ENCODE assay signal across 32 cellular contexts in genomic region chr1:168190284-168190884, GRCh38. TPM values are rescaled to one million over a fixed set of nuclear protein-coding genes. Genes with fewer than 3 reads are reported as not detected.
"Had no signal": no experiment of that assay in that cellular context is flagged by ENCODE, and none has a peak within 500 bp of the region (broad histone marks: within the 10 kb centered on the region; RNA-seq: fewer than 3 reads in every experiment).

No MANE protein-coding gene starts in this region.

- H3K4me1 ChIP-seq: esophagus squamous epithelium, left lung, lower lobe of right lung, right atrium auricular region, thyroid gland, upper lobe of right lung had no signal

- H3K27ac Mint-ChIP-seq: activated B cell treated with CpG ODN at 0.5 μM for 24 hours; activated CD8-positive, alpha-beta T cell treated with anti-CD3 and anti-CD28 coated beads for 36 hours; activated T-cell treated with anti-CD3 and anti-CD28 coated beads, Interleukin-2, amount 50 U/mL, for 72 hours; stimulated activated memory B cell treated with anti-CD40 and anti-IgM and Interleukin-4, amounts not matched to agents 10 μg/mL and 1 μg/mL and 100 μg/mL, for 72 hours; stimulated activated naive CD8-positive, alpha-beta T cell treated with anti-CD3 and anti-CD28 coated beads, Interleukin-15, amount 100 ng/mL, for 72 hours; T-helper 2 cell treated with Interferon-gamma antibody and Interleukin-4, amounts not matched to agents 5 μg/mL and 100 μg/mL, for 36 hours had no signal

- ATAC-seq: activated CD8-positive, alpha-beta T cell treated with anti-CD3 and anti-CD28 coated beads for 36 hours; activated T-cell treated with anti-CD3 and anti-CD28 coated beads, Interleukin-2, amount 50 U/mL, for 72 hours; left lung; lower lobe of right lung; naive thymus-derived CD8-positive, alpha-beta T cell; stimulated activated memory B cell treated with anti-CD40 and anti-IgM and Interleukin-4, amounts not matched to agents 10 μg/mL and 1 μg/mL and 100 μg/mL, for 72 hours; stimulated activated naive CD8-positive, alpha-beta T cell treated with anti-CD3 and anti-CD28 coated beads, Interleukin-15, amount 100 ng/mL, for 72 hours; upper lobe of right lung had no signal

- FAIRE-seq: astrocyte, frontal cortex had no signal

- H3K27me3 Mint-ChIP-seq: activated B cell treated with CpG ODN at 0.5 μM for 24 hours; activated CD8-positive, alpha-beta T cell treated with anti-CD3 and anti-CD28 coated beads for 36 hours; naive thymus-derived CD8-positive, alpha-beta T cell; stimulated activated memory B cell treated with anti-CD40 and anti-IgM and Interleukin-4, amounts not matched to agents 10 μg/mL and 1 μg/mL and 100 μg/mL, for 72 hours; stimulated activated naive CD8-positive, alpha-beta T cell treated with anti-CD3 and anti-CD28 coated beads, Interleukin-15, amount 100 ng/mL, for 72 hours had no signal

- H3K9me3 Mint-ChIP-seq: activated B cell treated with CpG ODN at 0.5 μM for 24 hours; activated CD8-positive, alpha-beta T cell treated with anti-CD3 and anti-CD28 coated beads for 36 hours; activated T-cell treated with anti-CD3 and anti-CD28 coated beads, Interleukin-2, amount 50 U/mL, for 72 hours; naive thymus-derived CD8-positive, alpha-beta T cell; neural crest cell; stimulated activated memory B cell treated with anti-CD40 and anti-IgM and Interleukin-4, amounts not matched to agents 10 μg/mL and 1 μg/mL and 100 μg/mL, for 72 hours; stimulated activated naive CD8-positive, alpha-beta T cell treated with anti-CD3 and anti-CD28 coated beads, Interleukin-15, amount 100 ng/mL, for 72 hours; T-helper 2 cell treated with Interferon-gamma antibody and Interleukin-4, amounts not matched to agents 5 μg/mL and 100 μg/mL, for 36 hours had no signal

- H3K27ac ChIP-seq: brain microvascular endothelial cell, epithelial cell of prostate, esophagus squamous epithelium, left lung, lower lobe of right lung, right atrium auricular region, thyroid gland, upper lobe of right lung had no signal

- H3K27me3 ChIP-seq: brain microvascular endothelial cell, esophagus squamous epithelium, left lung, right atrium auricular region, thyroid gland, upper lobe of right lung had no signal

- H3K9me3 ChIP-seq: esophagus squamous epithelium, left lung, lower lobe of right lung, right atrium auricular region, thyroid gland, upper lobe of right lung had no signal

- H3K4me1 Mint-ChIP-seq: activated B cell treated with CpG ODN at 0.5 μM for 24 hours; neural crest cell; stimulated activated naive CD8-positive, alpha-beta T cell treated with anti-CD3 and anti-CD28 coated beads, Interleukin-15, amount 100 ng/mL, for 72 hours had no signal

- H3K4me3 Mint-ChIP-seq: activated B cell treated with CpG ODN at 0.5 μM for 24 hours; activated CD8-positive, alpha-beta T cell treated with anti-CD3 and anti-CD28 coated beads for 36 hours; activated T-cell treated with anti-CD3 and anti-CD28 coated beads, Interleukin-2, amount 50 U/mL, for 72 hours; naive thymus-derived CD8-positive, alpha-beta T cell; neural crest cell; stimulated activated memory B cell treated with anti-CD40 and anti-IgM and Interleukin-4, amounts not matched to agents 10 μg/mL and 1 μg/mL and 100 μg/mL, for 72 hours; stimulated activated naive CD8-positive, alpha-beta T cell treated with anti-CD3 and anti-CD28 coated beads, Interleukin-15, amount 100 ng/mL, for 72 hours; T-helper 2 cell treated with Interferon-gamma antibody and Interleukin-4, amounts not matched to agents 5 μg/mL and 100 μg/mL, for 36 hours had no signal

- DNase-seq: activated B cell treated with CpG ODN at 0.5 μM for 24 hours; activated CD4-positive, alpha-beta T cell treated with anti-CD3 and anti-CD28 coated beads, Interleukin-2, amount 50 U/mL, for 1 hour; activated CD8-positive, alpha-beta T cell treated with anti-CD3 and anti-CD28 coated beads for 36 hours; activated naive CD4-positive, alpha-beta T cell; activated T-cell treated with anti-CD3 and anti-CD28 coated beads for 4 hours; activated T-cell treated with anti-CD3 and anti-CD28 coated beads, Interleukin-2, amount 50 U/mL, for 72 hours; amniotic stem cell; brain microvascular endothelial cell; caudate nucleus; dermis blood vessel endothelial cell; effector CD4-positive, alpha-beta T cell; esophagus squamous epithelium; left lung; lower lobe of right lung; mesenchymal stem cell; naive thymus-derived CD8-positive, alpha-beta T cell; occipital lobe; stimulated activated CD4-positive, alpha-beta T cell treated with anti-CD3 and anti-CD28 coated beads, Interleukin-1b, Interleukin-23, amount 100 ng/mL, for 48 hours; stimulated activated CD4-positive, alpha-beta T cell treated with anti-CD3 and anti-CD28 coated beads, Interleukin-4, amount 100 ng/mL, for 4 hours; stimulated activated CD8-positive, alpha-beta memory T cell treated with anti-CD3 and anti-CD28 coated beads, Interleukin-4, amount 100 ng/mL, for 48 hours; stimulated activated naive CD8-positive, alpha-beta T cell treated with anti-CD3 and anti-CD28 coated beads, Interleukin-15, amount 100 ng/mL, for 72 hours; substantia nigra; thyroid gland; upper lobe of right lung had no signal

- H3K4me3 ChIP-seq: esophagus squamous epithelium, left lung, lower lobe of right lung, right atrium auricular region, smooth muscle cell, thyroid gland, upper lobe of right lung had no signal

RNA-seq across cellular contexts. Expression of gene GPR161, which starts 53.7 kb away (rescaled TPM):
- polyA plus RNA-seq: naive thymus-derived CD8-positive, alpha-beta T cell had no signal
